1 cellular context compared by ENCODE assay signal in genomic region chr15:90814193-90814811, GRCh38.
TF ChIP-seq lines count a peak whose summit lies in the region.

No MANE protein-coding gene starts in this region.

TF ChIP-seq in HEK293, 187 proteins besides CTCF, POLR2A, EP300 and RAD21 (continued from another document):
- TF ChIP-seq ELK4 (IDR thresholded peaks at IDR 0.05; ENCODE audit: borderline replicate concordance, low read depth, low read length) (no peak), ZNF302 (tag by site-specific recombination; IDR thresholded peaks at IDR 0.05; ENCODE audit: low read depth) (no peak), ZNF560 (tag by site-specific recombination; IDR thresholded peaks at IDR 0.05; ENCODE audit: borderline replicate concordance) (no peak), PBX3 (CRISPR knock-in tag; IDR thresholded peaks at IDR 0.05) (no peak), ZNF324 (tag by site-specific recombination; IDR thresholded peaks at IDR 0.05) (no peak), ZFHX2 (tag by site-specific recombination; conservative IDR thresholded peaks at IDR 0.05) (peak; percentile 83), OSR2 (tag by site-specific recombination; IDR thresholded peaks at IDR 0.05) (peak; percentile 89), ZSCAN18 (tag by site-specific recombination; IDR thresholded peaks at IDR 0.05) (no peak), ZBTB26 (tag by site-specific recombination; optimal IDR thresholded peaks at IDR 0.05) (no peak), IKZF3 (tag by site-specific recombination; IDR thresholded peaks at IDR 0.05) (no peak), ZSCAN16 (tag by site-specific recombination; IDR thresholded peaks at IDR 0.05) (no peak), PRDM2 (tag by site-specific recombination; IDR thresholded peaks at IDR 0.05; ENCODE audit: borderline replicate concordance) (no peak)
TF ChIP-seq in HEK293: peak in this region for 6.
